1 cellular context compared by ENCODE assay signal in the genomic region with DNA sequence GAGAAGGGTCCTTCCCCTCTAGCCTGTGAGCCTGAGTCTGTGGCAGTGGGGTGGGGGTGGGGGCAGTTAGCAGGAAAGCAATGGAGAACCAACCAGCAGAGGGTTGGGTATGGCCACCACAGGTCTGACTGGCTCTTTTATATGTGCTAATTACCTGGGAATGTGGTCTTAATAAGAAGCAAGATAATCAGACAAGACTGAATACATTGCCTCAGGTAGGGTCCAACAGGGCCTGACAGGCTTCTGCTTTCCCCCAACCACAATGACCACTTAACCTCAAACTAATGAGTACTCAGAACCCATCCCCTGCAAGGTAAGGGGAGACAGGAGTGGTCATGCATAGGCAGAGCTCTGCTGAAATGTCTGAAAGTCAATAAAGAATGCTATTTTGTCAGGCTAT.
TF ChIP-seq lines count a peak whose summit lies in the region.

No MANE protein-coding gene starts in this region.

TF ChIP-seq in H1, 55 proteins besides CTCF, POLR2A, EP300 and RAD21 (continued from another document):
- TF ChIP-seq, protein P1, sequence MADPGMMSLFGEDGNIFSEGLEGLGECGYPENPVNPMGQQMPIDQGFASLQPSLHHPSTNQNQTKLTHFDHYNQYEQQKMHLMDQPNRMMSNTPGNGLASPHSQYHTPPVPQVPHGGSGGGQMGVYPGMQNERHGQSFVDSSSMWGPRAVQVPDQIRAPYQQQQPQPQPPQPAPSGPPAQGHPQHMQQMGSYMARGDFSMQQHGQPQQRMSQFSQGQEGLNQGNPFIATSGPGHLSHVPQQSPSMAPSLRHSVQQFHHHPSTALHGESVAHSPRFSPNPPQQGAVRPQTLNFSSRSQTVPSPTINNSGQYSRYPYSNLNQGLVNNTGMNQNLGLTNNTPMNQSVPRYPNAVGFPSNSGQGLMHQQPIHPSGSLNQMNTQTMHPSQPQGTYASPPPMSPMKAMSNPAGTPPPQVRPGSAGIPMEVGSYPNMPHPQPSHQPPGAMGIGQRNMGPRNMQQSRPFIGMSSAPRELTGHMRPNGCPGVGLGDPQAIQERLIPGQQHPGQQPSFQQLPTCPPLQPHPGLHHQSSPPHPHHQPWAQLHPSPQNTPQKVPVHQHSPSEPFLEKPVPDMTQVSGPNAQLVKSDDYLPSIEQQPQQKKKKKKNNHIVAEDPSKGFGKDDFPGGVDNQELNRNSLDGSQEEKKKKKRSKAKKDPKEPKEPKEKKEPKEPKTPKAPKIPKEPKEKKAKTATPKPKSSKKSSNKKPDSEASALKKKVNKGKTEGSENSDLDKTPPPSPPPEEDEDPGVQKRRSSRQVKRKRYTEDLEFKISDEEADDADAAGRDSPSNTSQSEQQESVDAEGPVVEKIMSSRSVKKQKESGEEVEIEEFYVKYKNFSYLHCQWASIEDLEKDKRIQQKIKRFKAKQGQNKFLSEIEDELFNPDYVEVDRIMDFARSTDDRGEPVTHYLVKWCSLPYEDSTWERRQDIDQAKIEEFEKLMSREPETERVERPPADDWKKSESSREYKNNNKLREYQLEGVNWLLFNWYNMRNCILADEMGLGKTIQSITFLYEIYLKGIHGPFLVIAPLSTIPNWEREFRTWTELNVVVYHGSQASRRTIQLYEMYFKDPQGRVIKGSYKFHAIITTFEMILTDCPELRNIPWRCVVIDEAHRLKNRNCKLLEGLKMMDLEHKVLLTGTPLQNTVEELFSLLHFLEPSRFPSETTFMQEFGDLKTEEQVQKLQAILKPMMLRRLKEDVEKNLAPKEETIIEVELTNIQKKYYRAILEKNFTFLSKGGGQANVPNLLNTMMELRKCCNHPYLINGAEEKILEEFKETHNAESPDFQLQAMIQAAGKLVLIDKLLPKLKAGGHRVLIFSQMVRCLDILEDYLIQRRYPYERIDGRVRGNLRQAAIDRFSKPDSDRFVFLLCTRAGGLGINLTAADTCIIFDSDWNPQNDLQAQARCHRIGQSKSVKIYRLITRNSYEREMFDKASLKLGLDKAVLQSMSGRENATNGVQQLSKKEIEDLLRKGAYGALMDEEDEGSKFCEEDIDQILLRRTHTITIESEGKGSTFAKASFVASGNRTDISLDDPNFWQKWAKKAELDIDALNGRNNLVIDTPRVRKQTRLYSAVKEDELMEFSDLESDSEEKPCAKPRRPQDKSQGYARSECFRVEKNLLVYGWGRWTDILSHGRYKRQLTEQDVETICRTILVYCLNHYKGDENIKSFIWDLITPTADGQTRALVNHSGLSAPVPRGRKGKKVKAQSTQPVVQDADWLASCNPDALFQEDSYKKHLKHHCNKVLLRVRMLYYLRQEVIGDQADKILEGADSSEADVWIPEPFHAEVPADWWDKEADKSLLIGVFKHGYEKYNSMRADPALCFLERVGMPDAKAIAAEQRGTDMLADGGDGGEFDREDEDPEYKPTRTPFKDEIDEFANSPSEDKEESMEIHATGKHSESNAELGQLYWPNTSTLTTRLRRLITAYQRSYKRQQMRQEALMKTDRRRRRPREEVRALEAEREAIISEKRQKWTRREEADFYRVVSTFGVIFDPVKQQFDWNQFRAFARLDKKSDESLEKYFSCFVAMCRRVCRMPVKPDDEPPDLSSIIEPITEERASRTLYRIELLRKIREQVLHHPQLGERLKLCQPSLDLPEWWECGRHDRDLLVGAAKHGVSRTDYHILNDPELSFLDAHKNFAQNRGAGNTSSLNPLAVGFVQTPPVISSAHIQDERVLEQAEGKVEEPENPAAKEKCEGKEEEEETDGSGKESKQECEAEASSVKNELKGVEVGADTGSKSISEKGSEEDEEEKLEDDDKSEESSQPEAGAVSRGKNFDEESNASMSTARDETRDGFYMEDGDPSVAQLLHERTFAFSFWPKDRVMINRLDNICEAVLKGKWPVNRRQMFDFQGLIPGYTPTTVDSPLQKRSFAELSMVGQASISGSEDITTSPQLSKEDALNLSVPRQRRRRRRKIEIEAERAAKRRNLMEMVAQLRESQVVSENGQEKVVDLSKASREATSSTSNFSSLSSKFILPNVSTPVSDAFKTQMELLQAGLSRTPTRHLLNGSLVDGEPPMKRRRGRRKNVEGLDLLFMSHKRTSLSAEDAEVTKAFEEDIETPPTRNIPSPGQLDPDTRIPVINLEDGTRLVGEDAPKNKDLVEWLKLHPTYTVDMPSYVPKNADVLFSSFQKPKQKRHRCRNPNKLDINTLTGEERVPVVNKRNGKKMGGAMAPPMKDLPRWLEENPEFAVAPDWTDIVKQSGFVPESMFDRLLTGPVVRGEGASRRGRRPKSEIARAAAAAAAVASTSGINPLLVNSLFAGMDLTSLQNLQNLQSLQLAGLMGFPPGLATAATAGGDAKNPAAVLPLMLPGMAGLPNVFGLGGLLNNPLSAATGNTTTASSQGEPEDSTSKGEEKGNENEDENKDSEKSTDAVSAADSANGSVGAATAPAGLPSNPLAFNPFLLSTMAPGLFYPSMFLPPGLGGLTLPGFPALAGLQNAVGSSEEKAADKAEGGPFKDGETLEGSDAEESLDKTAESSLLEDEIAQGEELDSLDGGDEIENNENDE (IDR thresholded peaks at IDR 0.05; ENCODE audit: insufficient replicate concordance, low read length), result no peak
- TF ChIP-seq SUZ12 (IDR thresholded peaks at IDR 0.05; ENCODE audit: low read length) (no peak), POU5F1 (IDR thresholded peaks at IDR 0.05; ENCODE audit: low read depth, low read length) (no peak), FOSL1 (IDR thresholded peaks at IDR 0.05; ENCODE audit: insufficient read depth, low read depth, low read length) (no peak)
